Comparison of ENCODE assay signal across 12 cellular contexts in the genomic region with DNA sequence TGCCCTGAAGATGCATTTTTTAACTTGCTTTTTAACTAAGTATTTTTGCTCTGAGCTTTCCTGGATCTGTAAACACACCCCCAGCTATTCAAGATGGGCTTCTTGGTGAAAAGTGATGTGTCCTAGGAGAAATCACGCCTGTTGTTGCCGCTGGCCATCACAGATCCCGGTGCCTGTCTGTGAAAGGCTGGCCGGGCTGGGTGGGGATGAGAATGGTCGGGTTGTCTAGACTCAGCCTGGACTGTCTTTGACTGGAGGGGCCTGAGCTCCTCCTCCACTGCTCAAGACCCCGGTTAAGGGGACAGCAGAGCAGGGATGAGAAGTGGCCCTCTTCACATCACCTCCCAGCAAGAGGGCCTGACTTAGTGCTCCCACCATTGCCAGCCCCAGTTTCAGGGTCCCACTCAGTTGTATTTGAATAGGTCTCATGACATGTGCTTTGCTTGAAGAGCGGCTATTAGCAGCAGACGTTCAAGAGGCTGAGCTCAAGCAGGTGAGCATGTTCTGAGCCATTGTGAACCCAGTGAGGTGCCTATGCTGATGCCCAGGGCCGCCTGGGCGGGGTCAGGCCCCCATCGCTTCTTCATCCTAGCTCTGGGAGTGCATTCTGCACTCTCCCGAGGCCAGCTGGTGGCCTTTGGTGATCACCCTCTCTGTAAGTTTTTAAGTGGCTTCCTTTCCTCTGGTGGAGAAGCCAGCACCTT.
DNase-seq lines count a peak whose midpoint lies in the region; ATAC-seq and FAIRE-seq lines count a peak whose summit lies in the region.
"Had no signal": no experiment of that assay in that cellular context is flagged by ENCODE, and none has a peak within 500 bp of the region (broad histone marks: within the 10 kb centered on the region; RNA-seq: fewer than 3 reads in every experiment).

No MANE protein-coding gene starts in this region.

- no peaks in the 10 kb centered on the region for H3K27me3 ChIP-seq in small intestine (ENCODE audit: control insufficient read depth in 2 of 2, insufficient read depth in 2 of 2, low read length in 2 of 2)

- ATAC-seq in GM19023 (IDR thresholded peaks at IDR 0.05; ENCODE audit: unreplicated experiment), result no peak
- ATAC-seq: stimulated activated effector memory CD8-positive, alpha-beta T cell treated with anti-CD3 and anti-CD28 coated beads, Interleukin-12 subunit alpha, Interleukin-12 subunit beta, amount 100 ng/mL, for 72 hours had no signal

- peak; percentile 55 for DNase-seq in ELF-1 (ENCODE audit: low read depth, low spot score)
- peak; percentile 86 for DNase-seq in islet precursor cell
- DNase-seq in small intestine, result no peak
- DNase-seq in AG20443 (ENCODE audit: low spot score), result no peak
- no peak for DNase-seq in NOMO-1 (lab: John Stamatoyannopoulos, UW; ENCODE audit: unreplicated experiment in 2 of 2)
- DNase-seq in putamen (ENCODE audit: low spot score), result no peak
- DNase-seq: activated CD8-positive, alpha-beta memory T cell treated with anti-CD3 and anti-CD28 coated beads for 24 hours; COR-L47; NCI-H1105 had no signal

- no peak for FAIRE-seq in small intestine (lab: Jason Lieb, UNC)

- H3K4me3 ChIP-seq in small intestine (ENCODE audit: low read depth in 1 of 2, low read length in 2 of 2), result no peak overlapping the region

- H3K27ac ChIP-seq in angular gyrus (ENCODE audit: low read depth, low read length) (peak overlapping the region; percentile 37), small intestine (ENCODE audit: low read depth in 1 of 2, low read length in 1 of 2) (peak overlapping the region; percentile 5 to 76)

- 68 to 77% (median 76%) methylated on average over 12 of the region's 12 CpGs for WGBS in small intestine, 3 donors

- peaks cover 2 to 16% of the 10 kb centered on the region in 2 donors for H3K4me1 ChIP-seq in small intestine (ENCODE audit: control insufficient read depth in 2 of 2, insufficient read depth in 1 of 2, low read depth in 1 of 2, low read length in 1 of 2)

- no peaks in the 10 kb centered on the region for H3K36me3 ChIP-seq in small intestine (ENCODE audit: control insufficient read depth in 2 of 2, insufficient read depth in 2 of 2, low read length in 2 of 2)

- H3K9me3 ChIP-seq in small intestine (ENCODE audit: control insufficient read depth, low read depth), result no peaks in the 10 kb centered on the region

Comparison
In these comparisons a context has a peak if more than half of its experiments do, and no peak if none do; other contexts are left out.
1. DNase-seq: peak in ELF-1 (single experiment) and islet precursor cell (single experiment); none in small intestine (single experiment), AG20443 (single experiment), NOMO-1 (0 of 2) and putamen (single experiment).